ENCODE assay signal across 29 cellular contexts in the genomic region with DNA sequence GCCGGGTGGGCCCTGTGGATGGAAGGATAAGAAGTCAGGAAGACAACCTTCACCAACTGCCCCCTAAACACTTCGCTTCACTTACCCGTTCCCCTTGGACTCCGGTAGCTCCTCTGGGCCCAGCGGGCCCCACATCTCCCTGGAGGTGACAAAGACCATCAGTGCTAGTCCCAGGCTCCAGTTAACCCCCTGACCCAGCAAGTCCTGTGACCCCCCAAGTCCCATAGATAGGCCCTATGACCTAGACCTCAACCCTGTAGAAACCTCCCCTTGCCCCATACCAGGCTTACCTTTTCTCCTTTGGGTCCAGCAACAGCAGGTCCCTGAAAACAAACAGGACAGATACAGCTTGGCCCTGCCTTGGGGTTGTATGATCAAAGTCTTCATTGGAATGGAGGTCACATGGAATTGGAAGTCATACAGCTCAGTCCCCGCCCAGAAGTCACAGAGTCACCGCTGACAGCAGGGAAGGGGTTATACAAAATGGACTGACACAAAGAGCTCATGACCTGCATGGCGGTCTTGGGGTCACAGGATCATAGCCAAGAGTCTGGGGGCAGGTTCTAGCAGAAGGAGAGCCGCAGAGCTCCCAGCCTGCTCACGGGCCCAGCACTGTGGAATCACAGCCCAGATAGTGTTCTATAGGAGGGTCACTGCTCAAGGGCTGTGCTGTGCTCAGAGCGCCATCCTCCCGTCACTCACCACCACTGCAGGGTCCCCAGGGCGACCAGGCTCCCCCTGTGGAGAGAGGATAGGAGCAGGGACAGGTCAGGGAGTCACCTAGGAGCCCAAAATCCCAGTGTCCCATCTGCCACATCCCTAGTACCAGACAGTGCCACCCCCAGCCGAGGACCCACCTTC. TPM values are rescaled to one million over a fixed set of nuclear protein-coding genes. Genes with fewer than 3 reads are reported as not detected.
DNase-seq lines count a peak whose midpoint lies in the region; ATAC-seq, FAIRE-seq and TF ChIP-seq lines count a peak whose summit lies in the region.
"Had no signal": no experiment of that assay in that cellular context is flagged by ENCODE, and none has a peak within 500 bp of the region (broad histone marks: within the 10 kb centered on the region; RNA-seq: fewer than 3 reads in every experiment).

No MANE protein-coding gene starts in this region.

- no peaks in the 10 kb centered on the region for H3K4me1 Mint-ChIP-seq in MCF 10A (ENCODE audit: insufficient read depth, unreplicated experiment)
- H3K4me1 Mint-ChIP-seq: CD8-positive, alpha-beta memory T cell; H9; IgD-negative memory B cell had no signal

- peak; percentile 85 for ATAC-seq in left lobe of liver
- ATAC-seq: Right ventricle myocardium inferior had no signal

- H3K4me1 ChIP-seq in mammary epithelial cell (ENCODE audit: insufficient read depth, low read length), result no peaks in the 10 kb centered on the region
- no peaks in the 10 kb centered on the region for H3K4me1 ChIP-seq in small intestine (ENCODE audit: control insufficient read depth in 2 of 2, insufficient read depth in 1 of 2, low read depth in 1 of 2, low read length in 1 of 2)
- H3K4me1 ChIP-seq: Peyer's patch, SJSA1 had no signal

- POLR2A ChIA-PET in MCF 10A (lab: Yijun Ruan, JAX), result interaction anchor here (1.1 kb wide), 1 partner anchor 20 kb away, joined by 3 read pairs; no protein-coding TSS in a partner anchor

- DNase-seq in MCF 10A (ENCODE audit: unreplicated experiment) (no peak), mammary epithelial cell (no peak), left lobe of liver (ENCODE audit: low spot score) (no peak), small intestine (peak; percentile 38), RKO (ENCODE audit: low spot score) (no peak), HK-2 (ENCODE audit: unreplicated experiment) (no peak)
- DNase-seq: Calu3; CD8-positive, alpha-beta memory T cell; DMS153; GM23248; H9; Kasumi-1; MG63; NCI-H1417; NCI-H1694 treated with DMSO at 0.1 percent for 48 hours; NCI-H2081 treated with DMSO at 0.1 percent for 48 hours; NCI-H2171 treated with DMSO at 0.1 percent for 48 hours; NCI-H524 treated with DMSO at 0.1 percent for 48 hours; NCI-H82; Peyer's patch had no signal

- H3K27ac ChIP-seq in mammary epithelial cell (ENCODE audit: insufficient read depth, low read depth, low read length) (no peak overlapping the region), small intestine (ENCODE audit: low read depth in 1 of 2, low read length in 1 of 2) (no peak overlapping the region)
- H3K27ac ChIP-seq: C4-2B, GM23248, Peyer's patch, SJSA1 had no signal

- no peaks in the 10 kb centered on the region for H3K27me3 Mint-ChIP-seq in MCF 10A (ENCODE audit: insufficient read depth, unreplicated experiment)
- H3K27me3 Mint-ChIP-seq: IgD-negative memory B cell had no signal

- no peak overlapping the region for H3K4me3 Mint-ChIP-seq in MCF 10A (ENCODE audit: unreplicated experiment)
- H3K4me3 Mint-ChIP-seq: CD8-positive, alpha-beta memory T cell; H9; IgD-negative memory B cell had no signal

- intact Hi-C loops in MCF 10A (cut with micrococcal nuclease) (no loop called here), mammary epithelial cell (cut with micrococcal nuclease) (no loop called here)

- H3K4me3 ChIP-seq in mammary epithelial cell (replicated peaks in 1 of 3; ENCODE audit: insufficient read depth in 1 of 3, low read depth in 2 of 3, low read length in 3 of 3) (no peak overlapping the region), small intestine (ENCODE audit: low read depth in 1 of 2, low read length in 2 of 2) (no peak overlapping the region)
- H3K4me3 ChIP-seq: GM23248, MG63, Peyer's patch, SJSA1 had no signal

- H3K9me3 ChIP-seq in mammary epithelial cell (replicated peaks; ENCODE audit: insufficient read depth, low read length) (no peaks in the 10 kb centered on the region), small intestine (ENCODE audit: control insufficient read depth, low read depth) (no peaks in the 10 kb centered on the region)
- H3K9me3 ChIP-seq: MG63, Peyer's patch, SJSA1 had no signal

- peaks cover 49% of the 10 kb centered on the region for H3K36me3 Mint-ChIP-seq in MCF 10A (ENCODE audit: insufficient read depth, unreplicated experiment)
- H3K36me3 Mint-ChIP-seq: CD8-positive, alpha-beta memory T cell; IgD-negative memory B cell had no signal

- in situ Hi-C loops in mammary epithelial cell (cut with MboI; ENCODE audit: low sequenced_read_pairs in 2 of 2), result no loop called here

- H3K27me3 ChIP-seq in mammary epithelial cell (ENCODE audit: insufficient read depth, low read length) (no peaks in the 10 kb centered on the region), small intestine (ENCODE audit: control insufficient read depth in 2 of 2, insufficient read depth in 2 of 2, low read length in 2 of 2) (no peaks in the 10 kb centered on the region)
- H3K27me3 ChIP-seq: MG63, Peyer's patch, SJSA1 had no signal

- WGBS in mammary epithelial cell (ENCODE audit: low coverage, missing lambda C conversion rate), result over 99% methylated on average over 14 of the region's 14 CpGs
- WGBS in small intestine, 3 donors, result 75 to 87% (median 80%) methylated on average over 14 of the region's 14 CpGs

- H2AFZ ChIP-seq in mammary epithelial cell (ENCODE audit: low read depth, low read length), result no peak overlapping the region
- H2AFZ ChIP-seq: GM23248 had no signal

- H4K20me1 ChIP-seq in mammary epithelial cell (ENCODE audit: insufficient read depth, low read length), result no peaks in the 10 kb centered on the region

- H3K79me2 ChIP-seq in mammary epithelial cell (ENCODE audit: insufficient read depth, low read length), result peaks cover 80% of the 10 kb centered on the region

- H3K4me2 ChIP-seq in mammary epithelial cell (ENCODE audit: insufficient read depth, low read depth, low read length), result no peak overlapping the region

- peaks cover 52% of the 10 kb centered on the region for H3K36me3 ChIP-seq in mammary epithelial cell (ENCODE audit: insufficient read depth, low read length)
- H3K36me3 ChIP-seq in small intestine (ENCODE audit: control insufficient read depth in 2 of 2, insufficient read depth in 2 of 2, low read length in 2 of 2), result no peaks in the 10 kb centered on the region
- H3K36me3 ChIP-seq: MG63, Peyer's patch had no signal

- TF ChIP-seq CTCF in MCF 10A (IDR thresholded peaks at IDR 0.05; ENCODE audit: unreplicated experiment) (no peak), mammary epithelial cell (conservative IDR thresholded peaks at IDR 0.05 in 1 of 2, IDR thresholded peaks at IDR 0.05 in 1 of 2; ENCODE audit: extremely low read depth in 1 of 2, insufficient read depth in 1 of 2, low read depth in 1 of 2, low read length in 2 of 2) (no peak)

- no TSS peak for BruUV-seq in MCF 10A (replicated peaks; lab: Mats Ljungman, UMichigan)
- BruUV-seq in mammary epithelial cell (replicated peaks; lab: Mats Ljungman, UMichigan), result no TSS peak

- peak overlapping the region; percentile 51 for H3K27ac Mint-ChIP-seq in MCF 10A (ENCODE audit: low read depth, unreplicated experiment)
- H3K27ac Mint-ChIP-seq: CD8-positive, alpha-beta memory T cell; H9; IgD-negative memory B cell had no signal

- H3K9ac ChIP-seq in mammary epithelial cell (ENCODE audit: insufficient read depth, low read length), result no peak overlapping the region
- H3K9ac ChIP-seq: GM23248 had no signal

- no peak for FAIRE-seq in small intestine (lab: Jason Lieb, UNC)
- FAIRE-seq: GM12891, HTR-8/SVneo had no signal

- H3K9me3 Mint-ChIP-seq in MCF 10A (ENCODE audit: unreplicated experiment), result no peaks in the 10 kb centered on the region
- H3K9me3 Mint-ChIP-seq: CD8-positive, alpha-beta memory T cell; H9; IgD-negative memory B cell had no signal

- dilution Hi-C loops in mammary epithelial cell (cut with HindIII; ENCODE audit: low sequenced_read_pairs), result no loop called here

- CTCF ChIA-PET in MCF 10A (lab: Yijun Ruan, JAX), result interaction anchor here (0.5 to 0.8 kb wide), 3 partner anchors 16 to 177 kb away, joined by 3 read pairs; no protein-coding TSS in a partner anchor
- CTCF ChIA-PET in mammary epithelial cell (lab: Charles Lee; ENCODE audit: low non-redundant PET), result no interaction called here

RNA-seq across cellular contexts. Expression of a gene that starts 13.3 kb away (rescaled TPM):
- 44.2 and 60.5 TPM in 2 replicates for total RNA-seq in MCF 10A (2022)
- total RNA-seq in mammary epithelial cell, result 100 to 1,000 TPM; 130 to 425 TPM
- 106 TPM for polyA plus RNA-seq in mammary epithelial cell
- 239 TPM for polyA minus RNA-seq in mammary epithelial cell
- total RNA-seq in left lobe of liver, result 2.5 TPM
- polyA plus RNA-seq in small intestine, result 10 to 100 TPM in 2 of 3 donors, 1 to 10 TPM in 1; 8.0 to 26.7 (median 11.9) TPM
- polyA plus RNA-seq: CD8-positive, alpha-beta memory T cell; IgD-negative memory B cell had no signal

RNA-seq across cellular contexts. Expression of a gene that starts 18.3 kb away (rescaled TPM):
- 1.5 and 3.8 TPM in 2 replicates for total RNA-seq in MCF 10A (2022)
- 10 to 100 TPM in 1 of 2 donors, 1 to 10 TPM in 1; 6.8 to 28.3 TPM for total RNA-seq in mammary epithelial cell
- polyA plus RNA-seq in mammary epithelial cell, result 9.9 TPM
- polyA minus RNA-seq in mammary epithelial cell, result 8.2 TPM
- total RNA-seq in left lobe of liver, result not detected
- polyA plus RNA-seq in small intestine, result under 1 TPM in 1 of 3 donors, not detected in 2; 0.13 TPM
- total RNA-seq: CD8-positive, alpha-beta memory T cell; G401; Right ventricle myocardium inferior had no signal
- polyA plus RNA-seq: CD8-positive, alpha-beta memory T cell; IgD-negative memory B cell had no signal

RNA-seq across cellular contexts. Expression of a gene that starts 25.2 kb away (rescaled TPM):
- total RNA-seq in MCF 10A (2022) (3.4 and 4.6 TPM in 2 replicates), mammary epithelial cell (10 to 100 TPM; 14.7 to 45.3 TPM), left lobe of liver (1.3 TPM)
- polyA plus RNA-seq in mammary epithelial cell (26.2 TPM), small intestine (10 to 100 TPM; 11.3 to 44.5 (median 17.0) TPM)
- 36.7 TPM for polyA minus RNA-seq in mammary epithelial cell

RNA-seq across cellular contexts. Expression of a gene that starts 27.6 kb away (rescaled TPM):
- total RNA-seq in MCF 10A (2022) (383 and 413 TPM in 2 replicates), mammary epithelial cell (100 to 1,000 TPM; 321 to 490 TPM), left lobe of liver (232 TPM)
- polyA plus RNA-seq in mammary epithelial cell (654 TPM), small intestine (100 to 1,000 TPM; 374 to 692 (median 531) TPM)
- polyA minus RNA-seq in mammary epithelial cell, result 928 TPM

RNA-seq across cellular contexts. Expression of a gene that starts 39.7 kb away (rescaled TPM):
- total RNA-seq in MCF 10A (2022), result not detected in 2 replicates
- under 1 TPM in 1 of 2 donors, not detected in 1; 0.82 TPM for total RNA-seq in mammary epithelial cell
- polyA plus RNA-seq in mammary epithelial cell, result not detected
- not detected for polyA minus RNA-seq in mammary epithelial cell
- total RNA-seq in left lobe of liver, result not detected
- under 1 TPM in 1 of 3 donors, not detected in 2; 0.21 TPM for polyA plus RNA-seq in small intestine
- total RNA-seq: A172; Calu3; CD8-positive, alpha-beta memory T cell; G401; GM23248; Peyer's patch; Right ventricle myocardium inferior; SJSA1 had no signal
- polyA plus RNA-seq: AG04450; CD8-positive, alpha-beta memory T cell; GM23248; IgD-negative memory B cell had no signal

Comparison
In these comparisons a context has a peak if more than half of its experiments do, and no peak if none do; other contexts are left out.
1. RNA of a gene that starts 13.3 kb away (total RNA-seq): 130 to 425 TPM in mammary epithelial cell and 44.2 to 60.5 TPM in MCF 10A; 2.5 TPM in left lobe of liver (single experiment); every median in the first group is over 10 times any median in the second.